17 cellular contexts compared by ENCODE assay signal in the genomic region with DNA sequence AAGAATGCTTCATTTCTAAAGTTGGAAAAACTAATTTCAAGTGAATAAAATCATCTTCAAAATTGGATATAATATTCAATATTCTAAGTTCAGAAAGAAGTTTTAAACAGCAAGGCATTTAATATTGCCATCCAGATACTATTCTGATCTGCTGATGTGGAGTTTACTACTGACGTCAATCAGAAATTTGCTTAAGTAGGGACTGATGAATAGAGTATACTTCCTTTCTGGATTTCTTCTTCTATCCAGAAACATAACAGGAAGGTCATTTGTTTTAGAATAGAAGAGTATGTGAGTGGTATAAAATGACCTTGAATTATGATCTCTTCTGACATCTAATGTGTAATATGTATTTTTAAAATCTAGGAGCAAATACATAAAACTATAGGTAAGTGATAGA.
DNase-seq lines count a peak whose midpoint lies in the region; ATAC-seq, FAIRE-seq and TF ChIP-seq lines count a peak whose summit lies in the region.
"Had no signal": no experiment of that assay in that cellular context is flagged by ENCODE, and none has a peak within 500 bp of the region (broad histone marks: within the 10 kb centered on the region; RNA-seq: fewer than 3 reads in every experiment).

No MANE protein-coding gene starts in this region.

- intact Hi-C loops in heart left ventricle (cut with DNase I) (loop anchor here in 3 of 10 donors (5.0 to 10.0 kb wide), 4 partner anchors 78 to 185 kb away; no protein-coding TSS in a partner anchor), cardiac septum (cut with DNase I) (loop anchor here (2.0 to 5.0 kb wide), 2 partner anchors 14 to 185 kb away; no protein-coding TSS in a partner anchor), kidney (cut with DNase I) (no loop called here), psoas muscle (cut with DNase I) (no loop called here), upper lobe of right lung (cut with DNase I) (no loop called here)

- WGBS in heart left ventricle, 4 donors: 16 to 33% (median 29%) methylated on average over 1 of the region's 1 CpG
- 26 to 42% (median 31%) methylated on average over 1 of the region's 1 CpG for WGBS in psoas muscle, 3 donors

- no peak for TF ChIP-seq POLR2A in heart left ventricle (IDR thresholded peaks at IDR 0.05)

- FAIRE-seq in kidney (lab: Jason Lieb, UNC): peak; percentile 50
- FAIRE-seq: G401.6, GM12891, H1, HepG2, HTR-8/SVneo had no signal

- H3K36me3 ChIP-seq in heart left ventricle: no peaks in the 10 kb centered on the region
- H3K36me3 ChIP-seq in kidney (ENCODE audit: control insufficient read depth in 1 of 2, insufficient read depth in 2 of 2, low read length in 2 of 2): no peaks in the 10 kb centered on the region
- no peaks in the 10 kb centered on the region for H3K36me3 ChIP-seq in psoas muscle (ENCODE audit: insufficient read depth in 1 of 2, low read depth in 1 of 2)
- no peaks in the 10 kb centered on the region for H3K36me3 ChIP-seq in upper lobe of right lung
- H3K36me3 ChIP-seq: HAP-1 had no signal

- peaks cover 0 to 24% (median 7%) of the 10 kb centered on the region in 12 donors for H3K9me3 ChIP-seq in heart left ventricle
- no peaks in the 10 kb centered on the region for H3K9me3 ChIP-seq in kidney (ENCODE audit: control insufficient read depth in 1 of 2, low read length in 2 of 2)
- H3K9me3 ChIP-seq in psoas muscle: peaks cover 7% of the 10 kb centered on the region
- H3K9me3 ChIP-seq in upper lobe of right lung: peaks cover 3% of the 10 kb centered on the region
- H3K9me3 ChIP-seq: HAP-1 had no signal

- TF ChIP-seq CTCF in heart left ventricle (IDR thresholded peaks at IDR 0.05) (no peak), kidney (IDR thresholded peaks at IDR 0.05; ENCODE audit: borderline replicate concordance, extremely low read depth, insufficient read depth) (no peak), psoas muscle (IDR thresholded peaks at IDR 0.05) (no peak), upper lobe of right lung (IDR thresholded peaks at IDR 0.05) (no peak)

- H3K4me3 ChIP-seq in heart left ventricle: no peak overlapping the region
- H3K4me3 ChIP-seq in kidney (ENCODE audit: low read length in 2 of 2): no peak overlapping the region
- H3K4me3 ChIP-seq in psoas muscle: no peak overlapping the region
- no peak overlapping the region for H3K4me3 ChIP-seq in upper lobe of right lung
- H3K4me3 ChIP-seq: HAP-1 had no signal

- H3K27me3 ChIP-seq in heart left ventricle (no peaks in the 10 kb centered on the region), psoas muscle (ENCODE audit: insufficient read depth in 3 of 3, low read length in 2 of 3) (no peaks in the 10 kb centered on the region), upper lobe of right lung (no peaks in the 10 kb centered on the region)

- H3K27ac ChIP-seq in heart left ventricle (peak overlapping the region in 11 of 12 donors; percentile 35 to 87 (median 79)), kidney (ENCODE audit: low read depth in 2 of 2, low read length in 2 of 2) (no peak overlapping the region), psoas muscle (peak overlapping the region; percentile 66), upper lobe of right lung (no peak overlapping the region)

- peaks cover 3 to 33% (median 19%) of the 10 kb centered on the region in 12 donors for H3K4me1 ChIP-seq in heart left ventricle
- no peaks in the 10 kb centered on the region for H3K4me1 ChIP-seq in kidney (ENCODE audit: control insufficient read depth in 1 of 2, insufficient read depth in 1 of 2, low read depth in 1 of 2, low read length in 2 of 2)
- peaks cover 16% of the 10 kb centered on the region for H3K4me1 ChIP-seq in psoas muscle
- peaks cover 6% of the 10 kb centered on the region for H3K4me1 ChIP-seq in upper lobe of right lung

- H3K9ac ChIP-seq in kidney (ENCODE audit: low read length in 2 of 2): no peak overlapping the region

- ATAC-seq in heart left ventricle (peak in 3 of 4 donors; percentile 41 to 59 (median 42)), psoas muscle (no peak), GM21528 (IDR thresholded peaks at IDR 0.05; ENCODE audit: low FRiP score, unreplicated experiment) (no peak), upper lobe of right lung (no peak)
- ATAC-seq: HepG2 had no signal

- DNase-seq in heart left ventricle: no peak
- DNase-seq in cardiac septum (ENCODE audit: low spot score): no peak
- DNase-seq in kidney: no peak
- no peak for DNase-seq in psoas muscle
- DNase-seq in 8988T: no peak
- no peak for DNase-seq in upper lobe of right lung
- DNase-seq: ACHN; C1 segment of cervical spinal cord; CD4-positive, alpha-beta T cell; DMS79 had no signal

Comparison
In these comparisons a context has a peak if more than half of its experiments do, and no peak if none do; other contexts are left out.
1. ATAC-seq: peak in heart left ventricle (3 of 4); none in psoas muscle (0 of 4), GM21528 (single experiment) and upper lobe of right lung (single experiment).
2. H3K27ac ChIP-seq: peak in heart left ventricle (11 of 12) and psoas muscle (single experiment); none in kidney (0 of 2) and upper lobe of right lung (single experiment).